Comparison of ENCODE assay signal across 7 cellular contexts in genomic region chr16:14910833-14911629, GRCh38. TPM values are rescaled to one million over a fixed set of nuclear protein-coding genes. Genes with fewer than 3 reads are reported as not detected.
DNase-seq lines count a peak whose midpoint lies in the region; ATAC-seq, FAIRE-seq and TF ChIP-seq lines count a peak whose summit lies in the region.
"Not testable (repeated sequence)": the region's sequence is repeated elsewhere in the genome, so short reads cannot be mapped to it uniquely, and the experiment has no call there.

No MANE protein-coding gene starts in this region.

- not testable (repeated sequence) for H3K9me3 ChIP-seq in T-helper 17 cell (ENCODE audit: control insufficient read depth, low read length, poor library complexity, severe bottlenecking); K562 (replicated peaks; ENCODE audit: control insufficient read depth, insufficient read depth, low read depth, low read length); right cardiac atrium (ENCODE audit: control insufficient read depth, low read length)

- not testable (repeated sequence) for TF ChIP-seq CTCF in GM23338 (conservative IDR thresholded peaks at IDR 0.05; ENCODE audit: low read depth in 2 of 2); K562 (IDR thresholded peaks at IDR 0.05 in 2 of 3, conservative IDR thresholded peaks at IDR 0.05 in 1 of 3; ENCODE audit: insufficient read depth in 2 of 3, low read depth in 1 of 3, low read length in 3 of 3); omental fat pad (IDR thresholded peaks at IDR 0.05)

- H3K9ac ChIP-seq in K562 (ENCODE audit: insufficient read depth in 1 of 2, low read depth in 2 of 2, low read length in 2 of 2): not testable (repeated sequence)

- not testable (repeated sequence) for H3K27ac ChIP-seq in GM23338 (ENCODE audit: low read depth); K562 (ENCODE audit: extremely low read depth, low read depth, low read length); right cardiac atrium (ENCODE audit: low read length)

- WGBS in K562 (ENCODE audit: insufficient coverage, low coverage, missing lambda C conversion rate): no CpG with 5 or more reads among the region's 85 CpGs
- no CpG with 5 or more reads among the region's 85 CpGs for WGBS in right cardiac atrium

- DNase-seq in GM23338 (ENCODE audit: low spot score); T-helper 17 cell; K562 (ENCODE audit: extremely low read depth in 1 of 4, low spot score in 3 of 4); right cardiac atrium; omental fat pad (ENCODE audit: low spot score): not testable (repeated sequence)

- H3K36me3 ChIP-seq in GM23338 (ENCODE audit: insufficient read depth); K562 (ENCODE audit: control insufficient read depth, insufficient read depth, low read length): not testable (repeated sequence)

- H3K36me3 Mint-ChIP-seq in GM23338 (ENCODE audit: low read depth); T-helper 17 cell (ENCODE audit: low read depth): not testable (repeated sequence)

- H3K4me1 ChIP-seq in GM23338 (ENCODE audit: insufficient read depth); K562 (replicated peaks in 1 of 2; ENCODE audit: control insufficient read depth in 2 of 2, insufficient read depth in 2 of 2, low read length in 2 of 2); right cardiac atrium (ENCODE audit: control insufficient read depth, insufficient read depth, low read length): not testable (repeated sequence)

- CTCF ChIA-PET in K562 (lab: Yijun Ruan, JAX; ENCODE audit: low intra/inter-chr PET ratio): not testable (repeated sequence)

- H3K4me3 Mint-ChIP-seq in GM23338, T-helper 17 cell: not testable (repeated sequence)

- not testable (repeated sequence) for H3K9me2 ChIP-seq in GM23338 (ENCODE audit: insufficient read depth)

- TF ChIP-seq EP300 in K562 (IDR thresholded peaks at IDR 0.05; ENCODE audit: low read length): not testable (repeated sequence)

- H3K9me1 ChIP-seq in K562 (ENCODE audit: control insufficient read depth, insufficient read depth, low read length): not testable (repeated sequence)

- ATAC-seq in GM18907 (IDR thresholded peaks at IDR 0.05; ENCODE audit: unreplicated experiment) (peak; percentile 64), GM23338 (peak; percentile 82), HG03354 (IDR thresholded peaks at IDR 0.05; ENCODE audit: poor library complexity, severe bottlenecking, unreplicated experiment) (peak; percentile 62), T-helper 17 cell (peak; percentile 95), K562 (peak; percentile 89), right cardiac atrium (peak; percentile 93 to 95), omental fat pad (ENCODE audit: low FRiP score) (peak; percentile 51)

- not testable (repeated sequence) for H3K9me3 Mint-ChIP-seq in GM23338

- H2AFZ ChIP-seq in GM23338; K562 (ENCODE audit: low read depth, low read length): not testable (repeated sequence)

- in situ Hi-C loops in K562 (cut with MboI): not testable (repeated sequence)

- H3K27ac Mint-ChIP-seq in GM23338, T-helper 17 cell: not testable (repeated sequence)

- not testable (repeated sequence) for H4K20me1 ChIP-seq in GM23338 (replicated peaks; ENCODE audit: insufficient read depth); K562 (replicated peaks; ENCODE audit: control insufficient read depth, insufficient read depth, low read length)

- not testable (repeated sequence) for FAIRE-seq in K562 (lab: Jason Lieb, UNC)

- POLR2A ChIA-PET in K562 (lab: Yijun Ruan, JAX): not testable (repeated sequence)

- not testable (repeated sequence) for H3K79me2 ChIP-seq in GM23338 (replicated peaks; ENCODE audit: insufficient read depth); K562 (ENCODE audit: control insufficient read depth, insufficient read depth, low read length)

- not testable (repeated sequence) for TF ChIP-seq RAD21 in K562 (CRISPR knock-in tag; conservative IDR thresholded peaks at IDR 0.05 in 1 of 2, IDR thresholded peaks at IDR 0.05 in 1 of 2)

- BruUV-seq in K562 (replicated peaks; lab: Mats Ljungman, UMichigan): not testable (repeated sequence)

- H3K4me1 Mint-ChIP-seq in GM23338, T-helper 17 cell: not testable (repeated sequence)

- not testable (repeated sequence) for H3F3A ChIP-seq in GM23338 (replicated peaks; ENCODE audit: low read depth)

- not testable (repeated sequence) for H3K4me2 ChIP-seq in GM23338; K562 (ENCODE audit: insufficient read depth, low read length)

- not testable (repeated sequence) for H3K27me3 Mint-ChIP-seq in GM23338 (ENCODE audit: insufficient read depth, low read depth, poor library complexity); T-helper 17 cell

- not testable (repeated sequence) for H3K4me3 ChIP-seq in GM23338; K562; right cardiac atrium (ENCODE audit: low read length)

- intact Hi-C loops in K562 (cut with micrococcal nuclease); right cardiac atrium (cut with DNase I): not testable (repeated sequence)

- H3K27me3 ChIP-seq in GM23338 (ENCODE audit: insufficient read depth); K562 (ENCODE audit: control insufficient read depth in 2 of 2, insufficient read depth in 2 of 2, low read length in 2 of 2); right cardiac atrium (ENCODE audit: control insufficient read depth, insufficient read depth): not testable (repeated sequence)

- TF ChIP-seq POLR2A in K562 (conservative IDR thresholded peaks at IDR 0.05): not testable (repeated sequence)

RNA-seq across cellular contexts. Expression of gene NPIPA1, which starts 26.2 kb away (rescaled TPM):
- total RNA-seq in GM23338 (2014; rRNA removed; shearing (Covaris generic)): 61.4 and 77.4 TPM in 2 replicates
- polyA plus RNA-seq in GM23338 (2016; fragmentation: Nextera tagmentation; extraction: Ambion mirVana) (53.2 and 54.4 TPM in 2 replicates), K562 (2011; rRNA removed) (35.9 and 49.4 TPM in 2 replicates), K562 (2014; fragmentation: Illumina TruSeq; extraction: Trizol) (27.2 and 36.1 TPM in 2 replicates), K562 (2014; fragmentation: Nextera tagmentation; extraction: Ambion mirVana) (1 to 10 TPM; 8.2 TPM), K562 (2014; rRNA removed) (38.9 and 44.7 TPM in 2 replicates), right cardiac atrium (61.6 TPM)
- total RNA-seq in T-helper 17 cell (100 to 1,000 TPM in 1 of 2 donors, 10 to 100 TPM in 1; 89.9 to 101 TPM), K562 (2014; rRNA removed) (18.8 and 22.6 TPM in 2 replicates), K562 (2014; rRNA removed; fragmentation: Illumina TruSeq; extraction: Trizol) (18.5 and 21.2 TPM in 2 replicates), K562 (2015; rRNA removed; fragmentation: Illumina TruSeq; extraction: Trizol) (22.3 and 27.2 TPM in 2 replicates), K562 (2021) (45.4 and 48.7 TPM in 2 replicates), right cardiac atrium (10 to 100 TPM; 40.7 to 76.6 (median 57.9) TPM), omental fat pad (10 to 100 TPM; 48.5 to 91.7 (median 68.7) TPM)
- 515 and 560 TPM in 2 replicates for total RNA-seq in K562 (2011; cell fraction: chromatin; rRNA removed; ENCODE audit: low replicate concordance)
- total RNA-seq in K562 (2011; cell fraction: nucleolus; rRNA removed): 263 and 272 TPM in 2 replicates
- total RNA-seq in K562 (2011; cell fraction: nucleoplasm; rRNA removed): 230 and 262 TPM in 2 replicates
- polyA plus RNA-seq in K562 (2011; cell fraction: cytosol; rRNA removed): 24.0 and 29.8 TPM in 2 replicates
- polyA plus RNA-seq in K562 (2011; cell fraction: nucleus; rRNA removed): 307 and 315 TPM in 2 replicates
- 51.9 and 71.6 TPM in 2 replicates for polyA plus RNA-seq in K562 (2012)
- 19.6 and 20.1 TPM in 2 replicates for polyA minus RNA-seq in K562 (2011; rRNA and poly(A)+ RNA removed)
- polyA minus RNA-seq in K562 (2011; cell fraction: cytosol; rRNA and poly(A)+ RNA removed): 13.3 and 14.5 TPM in 2 replicates
- polyA minus RNA-seq in K562 (2011; cell fraction: nucleus; rRNA and poly(A)+ RNA removed): 66.5 and 88.9 TPM in 2 replicates
